Comparison of ENCODE assay signal across 32 cellular contexts in the genomic region with DNA sequence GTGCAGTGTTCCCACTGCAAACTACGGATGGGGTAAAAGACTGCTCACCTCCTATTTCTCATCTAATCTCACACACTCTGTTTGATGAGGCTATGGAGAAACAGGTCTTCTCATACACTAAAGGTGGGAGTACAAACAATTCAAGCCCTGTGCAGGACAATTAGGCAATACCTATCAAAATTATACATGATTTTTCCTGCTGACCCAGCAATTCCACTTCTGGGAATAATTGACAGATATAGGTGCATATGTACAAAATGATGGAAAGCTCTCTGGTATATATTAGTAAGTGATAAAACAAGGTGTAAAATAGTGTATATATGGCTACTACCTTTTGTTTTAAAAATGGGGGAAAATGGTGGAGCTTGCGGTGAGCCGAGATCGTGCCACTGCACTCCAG. TPM values are rescaled to one million over a fixed set of nuclear protein-coding genes. Genes with fewer than 3 reads are reported as not detected.
"Had no signal": no experiment of that assay in that cellular context is flagged by ENCODE, and none has a peak within 500 bp of the region (broad histone marks: within the 10 kb centered on the region; RNA-seq: fewer than 3 reads in every experiment).

No MANE protein-coding gene starts in this region.

- H3K9me3 ChIP-seq: ovary, psoas muscle, spleen, suprapubic skin, testis, tibial artery, transverse colon, upper lobe of right lung, uterus had no signal

- H3K4me3 Mint-ChIP-seq: natural killer cell; nephron; neural progenitor cell; stimulated activated memory B cell treated with anti-CD40 and anti-IgM and Interleukin-4, amounts not matched to agents 10 μg/mL and 1 μg/mL and 100 μg/mL, for 72 hours; stimulated activated naive CD8-positive, alpha-beta T cell treated with anti-CD3 and anti-CD28 coated beads, Interleukin-15, amount 100 ng/mL, for 72 hours; type B pancreatic cell had no signal

- H3K4me1 Mint-ChIP-seq: natural killer cell; neural progenitor cell; stimulated activated memory B cell treated with anti-CD40 and anti-IgM and Interleukin-4, amounts not matched to agents 10 μg/mL and 1 μg/mL and 100 μg/mL, for 72 hours; stimulated activated naive CD8-positive, alpha-beta T cell treated with anti-CD3 and anti-CD28 coated beads, Interleukin-15, amount 100 ng/mL, for 72 hours had no signal

- H3K9me3 Mint-ChIP-seq: neural progenitor cell; stimulated activated memory B cell treated with anti-CD40 and anti-IgM and Interleukin-4, amounts not matched to agents 10 μg/mL and 1 μg/mL and 100 μg/mL, for 72 hours had no signal

- H3K27me3 ChIP-seq: neural progenitor cell, ovary, spleen, suprapubic skin, testis, tibial artery, transverse colon, upper lobe of right lung, uterus had no signal

- H3K79me2 ChIP-seq: parathyroid adenoma had no signal

- H3K4me1 ChIP-seq: neural progenitor cell, parathyroid adenoma, psoas muscle, spleen, testis, tibial artery, transverse colon, upper lobe of right lung, uterus had no signal

- H3K4me2 ChIP-seq: neural progenitor cell, smooth muscle cell had no signal

- H3K27ac ChIP-seq: neural progenitor cell, ovary, parathyroid adenoma, psoas muscle, skin epidermis, spleen, suprapubic skin, testis, tibial artery, transverse colon, upper lobe of right lung, uterus had no signal

- H3K36me3 Mint-ChIP-seq: natural killer cell; neural progenitor cell; stimulated activated memory B cell treated with anti-CD40 and anti-IgM and Interleukin-4, amounts not matched to agents 10 μg/mL and 1 μg/mL and 100 μg/mL, for 72 hours had no signal

- H3K36me3 ChIP-seq: neural progenitor cell, ovary, spleen, suprapubic skin, tibial artery, transverse colon, upper lobe of right lung, uterus had no signal

- H3K27ac Mint-ChIP-seq: natural killer cell; nephron; neural progenitor cell; progenitor cell of endocrine pancreas; stimulated activated memory B cell treated with anti-CD40 and anti-IgM and Interleukin-4, amounts not matched to agents 10 μg/mL and 1 μg/mL and 100 μg/mL, for 72 hours; stimulated activated naive CD8-positive, alpha-beta T cell treated with anti-CD3 and anti-CD28 coated beads, Interleukin-15, amount 100 ng/mL, for 72 hours; type B pancreatic cell had no signal

- H2AFZ ChIP-seq: neural progenitor cell, parathyroid adenoma had no signal

- H3K4me3 ChIP-seq: neural progenitor cell, ovary, psoas muscle, skin epidermis, smooth muscle cell, spleen, suprapubic skin, testis, tibial artery, transverse colon, upper lobe of right lung, uterus had no signal

- H3K9ac ChIP-seq: neural progenitor cell, parathyroid adenoma had no signal

- ATAC-seq: natural killer cell; right cardiac atrium; sciatic nerve; stimulated activated memory B cell treated with anti-CD40 and anti-IgM and Interleukin-4, amounts not matched to agents 10 μg/mL and 1 μg/mL and 100 μg/mL, for 72 hours; stimulated activated naive CD8-positive, alpha-beta T cell treated with anti-CD3 and anti-CD28 coated beads, Interleukin-15, amount 100 ng/mL, for 72 hours; stimulated activated naive CD8-positive, alpha-beta T cell treated with anti-CD3 and anti-CD28 coated beads, Interleukin-15, Interleukin-2, amounts not matched to agents 100 U/mL and 50 U/mL, for 24 hours; upper lobe of right lung had no signal

- H3K27me3 Mint-ChIP-seq: progenitor cell of endocrine pancreas; stimulated activated memory B cell treated with anti-CD40 and anti-IgM and Interleukin-4, amounts not matched to agents 10 μg/mL and 1 μg/mL and 100 μg/mL, for 72 hours; stimulated activated naive CD8-positive, alpha-beta T cell treated with anti-CD3 and anti-CD28 coated beads, Interleukin-15, amount 100 ng/mL, for 72 hours; type B pancreatic cell had no signal

- DNase-seq: natural killer cell; occipital lobe; ovary; posterior cingulate gyrus; psoas muscle; right cardiac atrium; spleen; stimulated activated CD4-positive, alpha-beta T cell treated with anti-CD3 and anti-CD28 coated beads, Interleukin-12 subunit alpha, Interleukin-12 subunit beta, amount 100 ng/mL, for 4 hours; stimulated activated CD4-positive, alpha-beta T cell treated with anti-CD3 and anti-CD28 coated beads, Interleukin-1b, Interleukin-23, amount 100 ng/mL, for 48 hours; stimulated activated CD4-positive, alpha-beta T cell treated with anti-CD3 and anti-CD28 coated beads, Interleukin-4, amount 100 ng/mL, for 1 hour; stimulated activated CD4-positive, alpha-beta T cell treated with anti-CD3 and anti-CD28 coated beads, Interleukin-4, amount 100 ng/mL, for 4 hours; stimulated activated CD8-positive, alpha-beta memory T cell treated with anti-CD3 and anti-CD28 coated beads, Interleukin-4, amount 100 ng/mL, for 48 hours; stimulated activated naive CD4-positive, alpha-beta T cell; stimulated activated naive CD8-positive, alpha-beta T cell treated with anti-CD3 and anti-CD28 coated beads, Interleukin-15, amount 100 ng/mL, for 72 hours; stimulated activated naive CD8-positive, alpha-beta T cell treated with anti-CD3 and anti-CD28 coated beads, Interleukin-15, Interleukin-2, amounts not matched to agents 100 U/mL and 50 U/mL, for 24 hours; substantia nigra; testis; tibial artery; transverse colon; upper lobe of right lung; uterus had no signal

RNA-seq across cellular contexts. Expression of a gene that starts 23.1 kb away (rescaled TPM):
- total RNA-seq: natural killer cell had no signal
- polyA plus RNA-seq: neural cell had no signal
